30 cellular contexts compared by ENCODE assay signal in the genomic region with DNA sequence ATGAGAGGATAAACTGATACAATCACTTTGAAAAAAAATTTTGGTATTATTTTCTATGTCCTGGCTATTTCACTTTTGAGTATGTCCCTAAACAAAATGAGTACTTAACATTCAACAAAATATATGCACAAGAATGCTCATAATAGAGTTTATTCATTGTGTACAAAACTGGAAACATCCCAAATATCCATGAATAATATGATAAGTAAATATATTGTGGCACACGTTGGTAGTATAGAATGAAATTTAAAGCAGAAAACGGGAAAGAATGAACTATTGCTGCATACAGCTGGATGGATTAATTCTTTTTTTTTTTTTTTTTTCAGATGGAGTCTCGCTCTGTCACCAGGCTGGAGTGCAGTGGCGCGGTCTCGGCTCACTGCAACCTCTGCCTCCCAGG.
"Had no signal": no experiment of that assay in that cellular context is flagged by ENCODE, and none has a peak within 500 bp of the region (broad histone marks: within the 10 kb centered on the region; RNA-seq: fewer than 3 reads in every experiment).

No MANE protein-coding gene starts in this region.

- H3K4me1 ChIP-seq: psoas muscle, right lobe of liver, spleen, suprapubic skin, testis, tibial artery, transverse colon, upper lobe of left lung, vagina had no signal

- H3K27ac ChIP-seq: neutrophil, pancreas, psoas muscle, right lobe of liver, sigmoid colon, spleen, suprapubic skin, testis, tibial artery, transverse colon, upper lobe of left lung, vagina had no signal

- DNase-seq: naive thymus-derived CD4-positive, alpha-beta T cell; natural killer cell; nephron progenitor cell; nucleus accumbens; pancreas; psoas muscle; right cardiac atrium; right lobe of liver; sigmoid colon; small intestine; spleen; stimulated activated CD4-positive, alpha-beta T cell treated with anti-CD3 and anti-CD28 coated beads, Interleukin-12 subunit alpha, Interleukin-12 subunit beta, amount 100 ng/mL, for 4 hours; stimulated activated CD4-positive, alpha-beta T cell treated with anti-CD3 and anti-CD28 coated beads, Interleukin-1b, Interleukin-23, amount 100 ng/mL, for 48 hours; stimulated activated CD4-positive, alpha-beta T cell treated with anti-CD3 and anti-CD28 coated beads, Interleukin-4, amount 100 ng/mL, for 1 hour; stimulated activated CD4-positive, alpha-beta T cell treated with anti-CD3 and anti-CD28 coated beads, Interleukin-4, amount 100 ng/mL, for 4 hours; stimulated activated CD8-positive, alpha-beta memory T cell treated with anti-CD3 and anti-CD28 coated beads, Interleukin-4, amount 100 ng/mL, for 48 hours; stimulated activated naive CD4-positive, alpha-beta T cell; stimulated activated naive CD8-positive, alpha-beta T cell treated with anti-CD3 and anti-CD28 coated beads, Interleukin-15, amount 100 ng/mL, for 72 hours; stimulated activated naive CD8-positive, alpha-beta T cell treated with anti-CD3 and anti-CD28 coated beads, Interleukin-15, Interleukin-2, amounts not matched to agents 100 U/mL and 50 U/mL, for 24 hours; substantia nigra; testis; tibial artery; transverse colon; upper lobe of left lung had no signal

- H3K27me3 ChIP-seq: neutrophil, pancreas, right lobe of liver, sigmoid colon, spleen, suprapubic skin, testis, tibial artery, transverse colon, upper lobe of left lung, vagina had no signal

- H3K27ac Mint-ChIP-seq: naive thymus-derived CD4-positive, alpha-beta T cell; natural killer cell; nephron progenitor cell; progenitor cell of endocrine pancreas; stimulated activated memory B cell treated with anti-CD40 and anti-IgM and Interleukin-4, amounts not matched to agents 10 μg/mL and 1 μg/mL and 100 μg/mL, for 72 hours; stimulated activated naive CD8-positive, alpha-beta T cell treated with anti-CD3 and anti-CD28 coated beads, Interleukin-15, amount 100 ng/mL, for 72 hours had no signal

- H3K27me3 Mint-ChIP-seq: naive thymus-derived CD4-positive, alpha-beta T cell; progenitor cell of endocrine pancreas; stimulated activated memory B cell treated with anti-CD40 and anti-IgM and Interleukin-4, amounts not matched to agents 10 μg/mL and 1 μg/mL and 100 μg/mL, for 72 hours; stimulated activated naive CD8-positive, alpha-beta T cell treated with anti-CD3 and anti-CD28 coated beads, Interleukin-15, amount 100 ng/mL, for 72 hours had no signal

- H3K36me3 Mint-ChIP-seq: naive thymus-derived CD4-positive, alpha-beta T cell; natural killer cell; stimulated activated memory B cell treated with anti-CD40 and anti-IgM and Interleukin-4, amounts not matched to agents 10 μg/mL and 1 μg/mL and 100 μg/mL, for 72 hours had no signal

- H3K4me3 ChIP-seq: pancreas, psoas muscle, right lobe of liver, sigmoid colon, spleen, suprapubic skin, testis, tibial artery, transverse colon, upper lobe of left lung, vagina had no signal

- H3K36me3 ChIP-seq: neutrophil, pancreas, right lobe of liver, sigmoid colon, spleen, suprapubic skin, tibial artery, transverse colon, upper lobe of left lung, vagina had no signal

- ATAC-seq: naive thymus-derived CD4-positive, alpha-beta T cell; natural killer cell; pancreas; psoas muscle; right cardiac atrium; right lobe of liver; stimulated activated memory B cell treated with anti-CD40 and anti-IgM and Interleukin-4, amounts not matched to agents 10 μg/mL and 1 μg/mL and 100 μg/mL, for 72 hours; stimulated activated naive CD8-positive, alpha-beta T cell treated with anti-CD3 and anti-CD28 coated beads, Interleukin-15, amount 100 ng/mL, for 72 hours; stimulated activated naive CD8-positive, alpha-beta T cell treated with anti-CD3 and anti-CD28 coated beads, Interleukin-15, Interleukin-2, amounts not matched to agents 100 U/mL and 50 U/mL, for 24 hours had no signal

- H3K9me3 ChIP-seq: neutrophil, pancreas, psoas muscle, right lobe of liver, sigmoid colon, spleen, suprapubic skin, testis, tibial artery, transverse colon, upper lobe of left lung, vagina had no signal

- H3K4me3 Mint-ChIP-seq: naive thymus-derived CD4-positive, alpha-beta T cell; natural killer cell; nephron progenitor cell; neural crest cell; stimulated activated memory B cell treated with anti-CD40 and anti-IgM and Interleukin-4, amounts not matched to agents 10 μg/mL and 1 μg/mL and 100 μg/mL, for 72 hours; stimulated activated naive CD8-positive, alpha-beta T cell treated with anti-CD3 and anti-CD28 coated beads, Interleukin-15, amount 100 ng/mL, for 72 hours had no signal

- H3K4me1 Mint-ChIP-seq: naive thymus-derived CD4-positive, alpha-beta T cell; natural killer cell; nephron progenitor cell; neural crest cell; stimulated activated memory B cell treated with anti-CD40 and anti-IgM and Interleukin-4, amounts not matched to agents 10 μg/mL and 1 μg/mL and 100 μg/mL, for 72 hours; stimulated activated naive CD8-positive, alpha-beta T cell treated with anti-CD3 and anti-CD28 coated beads, Interleukin-15, amount 100 ng/mL, for 72 hours had no signal

- H3K9me3 Mint-ChIP-seq: nephron progenitor cell; neural crest cell; stimulated activated naive CD8-positive, alpha-beta T cell treated with anti-CD3 and anti-CD28 coated beads, Interleukin-15, amount 100 ng/mL, for 72 hours had no signal
